In the genomic region with DNA sequence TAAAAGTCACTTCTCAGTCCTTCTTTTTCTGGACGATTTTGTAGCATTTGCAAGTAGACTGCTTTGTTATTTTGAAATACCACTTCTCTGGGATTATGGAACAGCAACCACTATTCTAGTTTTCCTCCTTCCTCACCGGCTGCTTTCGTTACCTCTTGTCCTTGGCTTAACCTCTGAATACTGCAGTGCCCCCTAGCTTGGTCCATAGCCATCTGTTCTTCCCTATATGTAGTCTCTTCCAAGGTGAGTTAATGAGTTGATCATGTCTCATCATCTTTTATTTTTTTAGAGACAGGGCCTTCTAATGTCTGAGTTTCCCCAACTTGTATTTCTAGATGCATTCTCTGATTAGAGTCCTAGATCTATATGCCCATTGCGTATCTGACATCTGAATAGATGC, we compare ENCODE assay signal across 25 cellular contexts.
"Had no signal": no experiment of that assay in that cellular context is flagged by ENCODE, and none has a peak within 500 bp of the region (broad histone marks: within the 10 kb centered on the region; RNA-seq: fewer than 3 reads in every experiment).

No MANE protein-coding gene starts in this region.

- H3K27ac ChIP-seq: left ventricle myocardium inferior, pancreas, prostate gland, skin epidermis, suprapubic skin, thoracic aorta, tibial artery, upper lobe of right lung had no signal

- ATAC-seq: mucosa of descending colon; naive thymus-derived CD4-positive, alpha-beta T cell; natural killer cell treated with Interleukin-12 subunit alpha and Interleukin-12 subunit beta and Interleukin-15 and Interleukin-18, amount 100 ng/mL, for 72 hours; pancreas; right cardiac atrium; sciatic nerve; stimulated activated effector memory CD8-positive, alpha-beta T cell treated with anti-CD3 and anti-CD28 coated beads, Interleukin-12 subunit alpha, Interleukin-12 subunit beta, amount 100 ng/mL, for 72 hours; upper lobe of right lung had no signal

- H3K4me3 Mint-ChIP-seq: naive thymus-derived CD4-positive, alpha-beta T cell; natural killer cell treated with Interleukin-12 subunit alpha and Interleukin-12 subunit beta and Interleukin-15 and Interleukin-18, amount 100 ng/mL, for 72 hours; stimulated activated effector memory CD8-positive, alpha-beta T cell treated with anti-CD3 and anti-CD28 coated beads, Interleukin-12 subunit alpha, Interleukin-12 subunit beta, amount 100 ng/mL, for 72 hours; stimulated activated naive CD8-positive, alpha-beta T cell treated with anti-CD3 and anti-CD28 coated beads, Interleukin-15, Interleukin-2, amounts not matched to agents 100 ng/mL and 50 ng/mL, for 24 hours had no signal

- H3K27ac Mint-ChIP-seq: naive thymus-derived CD4-positive, alpha-beta T cell; natural killer cell treated with Interleukin-12 subunit alpha and Interleukin-12 subunit beta and Interleukin-15 and Interleukin-18, amount 100 ng/mL, for 72 hours; stimulated activated effector memory CD8-positive, alpha-beta T cell treated with anti-CD3 and anti-CD28 coated beads, Interleukin-12 subunit alpha, Interleukin-12 subunit beta, amount 100 ng/mL, for 72 hours; stimulated activated naive CD8-positive, alpha-beta T cell treated with anti-CD3 and anti-CD28 coated beads, Interleukin-15, Interleukin-2, amounts not matched to agents 100 ng/mL and 50 ng/mL, for 24 hours had no signal

- H3K36me3 ChIP-seq: left ventricle myocardium inferior, pancreas, prostate gland, suprapubic skin, thoracic aorta, tibial artery, upper lobe of right lung had no signal

- H3K27me3 ChIP-seq: pancreas, suprapubic skin, tibial artery, upper lobe of right lung had no signal

- H3K4me3 ChIP-seq: left ventricle myocardium inferior, lung, mucosa of descending colon, pancreas, prostate gland, skin epidermis, suprapubic skin, thoracic aorta, tibial artery, upper lobe of right lung had no signal

- H3K36me3 Mint-ChIP-seq: naive thymus-derived CD4-positive, alpha-beta T cell; natural killer cell treated with Interleukin-12 subunit alpha and Interleukin-12 subunit beta and Interleukin-15 and Interleukin-18, amount 100 ng/mL, for 72 hours; stimulated activated effector memory CD8-positive, alpha-beta T cell treated with anti-CD3 and anti-CD28 coated beads, Interleukin-12 subunit alpha, Interleukin-12 subunit beta, amount 100 ng/mL, for 72 hours had no signal

- H3K9me3 Mint-ChIP-seq: stimulated activated effector memory CD8-positive, alpha-beta T cell treated with anti-CD3 and anti-CD28 coated beads, Interleukin-12 subunit alpha, Interleukin-12 subunit beta, amount 100 ng/mL, for 72 hours; stimulated activated naive CD8-positive, alpha-beta T cell treated with anti-CD3 and anti-CD28 coated beads, Interleukin-15, Interleukin-2, amounts not matched to agents 100 ng/mL and 50 ng/mL, for 24 hours had no signal

- H3K4me1 Mint-ChIP-seq: naive thymus-derived CD4-positive, alpha-beta T cell; stimulated activated effector memory CD8-positive, alpha-beta T cell treated with anti-CD3 and anti-CD28 coated beads, Interleukin-12 subunit alpha, Interleukin-12 subunit beta, amount 100 ng/mL, for 72 hours had no signal

- H3K9me3 ChIP-seq: left ventricle myocardium inferior, mucosa of descending colon, pancreas, prostate gland, suprapubic skin, thoracic aorta, tibial artery, upper lobe of right lung had no signal

- DNase-seq: hypothalamus; islet precursor cell; left ventricle myocardium inferior; midbrain; mucosa of descending colon; naive thymus-derived CD4-positive, alpha-beta T cell; nucleus accumbens; pancreas; posterior cingulate gyrus; retina; right cardiac atrium; stimulated activated CD4-positive, alpha-beta T cell treated with anti-CD3 and anti-CD28 coated beads, Interleukin-4, amount 100 ng/mL, for 24 hours; stimulated activated naive CD4-positive, alpha-beta T cell; tibial artery; trophoblast cell; upper lobe of right lung had no signal

- H3K4me1 ChIP-seq: left ventricle myocardium inferior, pancreas, prostate gland, suprapubic skin, tibial artery, upper lobe of right lung had no signal
